Comparison of ENCODE assay signal across 36 cellular contexts in genomic region chr7:151361193-151361959, GRCh38. TPM values are rescaled to one million over a fixed set of nuclear protein-coding genes. Genes with fewer than 3 reads are reported as not detected.
"Had no signal": no experiment of that assay in that cellular context is flagged by ENCODE, and none has a peak within 500 bp of the region (broad histone marks: within the 10 kb centered on the region; RNA-seq: fewer than 3 reads in every experiment).

No MANE protein-coding gene starts in this region.

- H3K4me3 ChIP-seq: breast epithelium, coronary artery, dorsolateral prefrontal cortex, heart right ventricle, left ventricle myocardium inferior, lung, neural progenitor cell, smooth muscle cell, stomach, tibial artery, upper lobe of right lung had no signal

- H3K9me3 Mint-ChIP-seq: activated CD4-positive, alpha-beta memory T cell treated with anti-CD3 and anti-CD28 coated beads for 36 hours; activated CD4-positive, alpha-beta T cell treated with anti-CD3 and anti-CD28 coated beads, Interleukin-2, amount 10 ng/mL, durations not matched to agents 24 days and 14 days; activated naive CD4-positive, alpha-beta T cell treated with anti-CD3 and anti-CD28 coated beads, Interleukin-2, amount 10 ng/mL, durations not matched to agents 7 days and 5 days; activated naive CD8-positive, alpha-beta T cell treated with anti-CD3 and anti-CD28 coated beads, Interleukin-2, amount 10 ng/mL, durations not matched to agents 7 days and 5 days; activated T-helper 1 cell treated with anti-CD3 and anti-CD28 coated beads, Interleukin-12 subunit alpha, Interleukin-12 subunit beta, Interleukin-2, Interleukin-4 antibody, amounts not matched to agents 30 ng/mL and 10 ng/mL and 1 ng/mL, durations not matched to agents 14 hours and 24 hours and 36 hours; natural killer cell; neural progenitor cell; stimulated activated memory B cell treated with anti-CD40 and anti-IgM and Interleukin-4, amounts not matched to agents 10 μg/mL and 1 μg/mL and 100 μg/mL, for 72 hours; T-helper 1 cell treated with Interleukin-12 subunit alpha and Interleukin-12 subunit beta and Interleukin-4 antibody, amounts not matched to agents 30 μg/mL and 1 μg/mL, for 36 hours had no signal

- H3K27me3 Mint-ChIP-seq: activated CD4-positive, alpha-beta memory T cell treated with anti-CD3 and anti-CD28 coated beads for 36 hours; activated CD4-positive, alpha-beta T cell treated with anti-CD3 and anti-CD28 coated beads, Interleukin-2, amount 10 ng/mL, durations not matched to agents 24 days and 14 days; activated naive CD4-positive, alpha-beta T cell treated with anti-CD3 and anti-CD28 coated beads, Interleukin-2, amount 10 ng/mL, durations not matched to agents 7 days and 5 days; activated naive CD8-positive, alpha-beta T cell treated with anti-CD3 and anti-CD28 coated beads, Interleukin-2, amount 10 ng/mL, durations not matched to agents 7 days and 5 days; stimulated activated memory B cell treated with anti-CD40 and anti-IgM and Interleukin-4, amounts not matched to agents 10 μg/mL and 1 μg/mL and 100 μg/mL, for 72 hours had no signal

- ATAC-seq: activated CD4-positive, CD25-positive, alpha-beta regulatory T cell treated with anti-CD3 and anti-CD28 coated beads, Interleukin-2, amount 50 U/mL, for 24 hours; heart right ventricle; natural killer cell; sciatic nerve; stimulated activated memory B cell treated with anti-CD40 and anti-IgM and Interleukin-4, amounts not matched to agents 10 μg/mL and 1 μg/mL and 100 μg/mL, for 72 hours; upper lobe of right lung had no signal

- DNase-seq: activated CD4-positive, alpha-beta memory T cell treated with anti-CD3 and anti-CD28 coated beads for 36 hours; activated CD4-positive, alpha-beta T cell treated with anti-CD3 and anti-CD28 coated beads, Interleukin-2, amount 10 ng/mL, durations not matched to agents 24 days and 14 days; activated CD8-positive, alpha-beta memory T cell treated with anti-CD3 and anti-CD28 coated beads, Interleukin-2, amount 50 U/mL, for 4 hours; activated effector memory CD4-positive, alpha-beta T cell treated with anti-CD3 and anti-CD28 coated beads, Interleukin-2, amount 50 U/mL, for 16 hours; activated naive CD4-positive, alpha-beta T cell treated with anti-CD3 and anti-CD28 coated beads, Interleukin-2, amount 10 ng/mL, durations not matched to agents 7 days and 5 days; activated naive CD8-positive, alpha-beta T cell treated with anti-CD3 and anti-CD28 coated beads, Interleukin-2, amount 10 ng/mL, durations not matched to agents 7 days and 5 days; activated T-cell treated with anti-CD3 and anti-CD28 coated beads, Interleukin-2, amount 50 U/mL, for 1 hour; amniotic stem cell; effector memory CD4-positive, alpha-beta T cell; foreskin melanocyte; heart right ventricle; left ventricle myocardium inferior; mesendoderm; natural killer cell; occipital lobe; stimulated activated CD4-positive, alpha-beta T cell treated with anti-CD3 and anti-CD28 coated beads, Interleukin-1b, Interleukin-23, amount 100 ng/mL, for 48 hours; stimulated activated CD4-positive, alpha-beta T cell treated with anti-CD3 and anti-CD28 coated beads, Interleukin-4, amount 100 ng/mL, for 4 hours; stimulated activated CD8-positive, alpha-beta memory T cell treated with anti-CD3 and anti-CD28 coated beads, Interleukin-4, amount 100 ng/mL, for 48 hours; stomach; SW 1271; T1000; tibial artery; upper lobe of right lung; WERI-Rb-1 had no signal

- H3K27ac ChIP-seq: breast epithelium, coronary artery, dorsolateral prefrontal cortex, heart right ventricle, left ventricle myocardium inferior, neural progenitor cell, stomach, tibial artery, upper lobe of right lung, WERI-Rb-1 had no signal

- H3K4me1 Mint-ChIP-seq: activated CD4-positive, alpha-beta T cell treated with anti-CD3 and anti-CD28 coated beads, Interleukin-2, amount 10 ng/mL, durations not matched to agents 24 days and 14 days; neural progenitor cell; stimulated activated memory B cell treated with anti-CD40 and anti-IgM and Interleukin-4, amounts not matched to agents 10 μg/mL and 1 μg/mL and 100 μg/mL, for 72 hours had no signal

- H3K36me3 Mint-ChIP-seq: natural killer cell had no signal

- H3K4me3 Mint-ChIP-seq: activated CD4-positive, alpha-beta memory T cell treated with anti-CD3 and anti-CD28 coated beads for 36 hours; activated CD4-positive, alpha-beta T cell treated with anti-CD3 and anti-CD28 coated beads, Interleukin-2, amount 10 ng/mL, durations not matched to agents 24 days and 14 days; activated naive CD4-positive, alpha-beta T cell treated with anti-CD3 and anti-CD28 coated beads, Interleukin-2, amount 10 ng/mL, durations not matched to agents 7 days and 5 days; activated naive CD8-positive, alpha-beta T cell treated with anti-CD3 and anti-CD28 coated beads, Interleukin-2, amount 10 ng/mL, durations not matched to agents 7 days and 5 days; activated T-helper 1 cell treated with anti-CD3 and anti-CD28 coated beads, Interleukin-12 subunit alpha, Interleukin-12 subunit beta, Interleukin-2, Interleukin-4 antibody, amounts not matched to agents 30 ng/mL and 10 ng/mL and 1 ng/mL, durations not matched to agents 14 hours and 24 hours and 36 hours; natural killer cell; neural progenitor cell; stimulated activated memory B cell treated with anti-CD40 and anti-IgM and Interleukin-4, amounts not matched to agents 10 μg/mL and 1 μg/mL and 100 μg/mL, for 72 hours; T-helper 1 cell treated with Interleukin-12 subunit alpha and Interleukin-12 subunit beta and Interleukin-4 antibody, amounts not matched to agents 30 μg/mL and 1 μg/mL, for 36 hours had no signal

- H3K27ac Mint-ChIP-seq: activated CD4-positive, alpha-beta memory T cell treated with anti-CD3 and anti-CD28 coated beads for 36 hours; activated naive CD4-positive, alpha-beta T cell treated with anti-CD3 and anti-CD28 coated beads, Interleukin-2, amount 10 ng/mL, durations not matched to agents 7 days and 5 days; activated naive CD8-positive, alpha-beta T cell treated with anti-CD3 and anti-CD28 coated beads, Interleukin-2, amount 10 ng/mL, durations not matched to agents 7 days and 5 days; activated T-helper 1 cell treated with anti-CD3 and anti-CD28 coated beads, Interleukin-12 subunit alpha, Interleukin-12 subunit beta, Interleukin-2, Interleukin-4 antibody, amounts not matched to agents 30 ng/mL and 10 ng/mL and 1 ng/mL, durations not matched to agents 14 hours and 24 hours and 36 hours; neural progenitor cell; stimulated activated memory B cell treated with anti-CD40 and anti-IgM and Interleukin-4, amounts not matched to agents 10 μg/mL and 1 μg/mL and 100 μg/mL, for 72 hours; T-helper 1 cell treated with Interleukin-12 subunit alpha and Interleukin-12 subunit beta and Interleukin-4 antibody, amounts not matched to agents 30 μg/mL and 1 μg/mL, for 36 hours had no signal

RNA-seq across cellular contexts. Expression of gene WDR86, which starts 48.5 kb away (rescaled TPM):
- total RNA-seq: activated CD4-positive, alpha-beta T cell treated with anti-CD3 and anti-CD28 coated beads, Interleukin-2, amount 10 ng/mL, durations not matched to agents 24 days and 14 days; activated CD8-positive, alpha-beta memory T cell treated with anti-CD3 and anti-CD28 coated beads for 36 hours; activated T-helper 1 cell treated with anti-CD3 and anti-CD28 coated beads, Interleukin-12 subunit alpha, Interleukin-12 subunit beta, Interleukin-2, Interleukin-4 antibody, amounts not matched to agents 30 ng/mL and 10 ng/mL and 1 ng/mL, durations not matched to agents 14 hours and 24 hours and 36 hours had no signal
